14 cellular contexts compared by ENCODE assay signal in the genomic region with DNA sequence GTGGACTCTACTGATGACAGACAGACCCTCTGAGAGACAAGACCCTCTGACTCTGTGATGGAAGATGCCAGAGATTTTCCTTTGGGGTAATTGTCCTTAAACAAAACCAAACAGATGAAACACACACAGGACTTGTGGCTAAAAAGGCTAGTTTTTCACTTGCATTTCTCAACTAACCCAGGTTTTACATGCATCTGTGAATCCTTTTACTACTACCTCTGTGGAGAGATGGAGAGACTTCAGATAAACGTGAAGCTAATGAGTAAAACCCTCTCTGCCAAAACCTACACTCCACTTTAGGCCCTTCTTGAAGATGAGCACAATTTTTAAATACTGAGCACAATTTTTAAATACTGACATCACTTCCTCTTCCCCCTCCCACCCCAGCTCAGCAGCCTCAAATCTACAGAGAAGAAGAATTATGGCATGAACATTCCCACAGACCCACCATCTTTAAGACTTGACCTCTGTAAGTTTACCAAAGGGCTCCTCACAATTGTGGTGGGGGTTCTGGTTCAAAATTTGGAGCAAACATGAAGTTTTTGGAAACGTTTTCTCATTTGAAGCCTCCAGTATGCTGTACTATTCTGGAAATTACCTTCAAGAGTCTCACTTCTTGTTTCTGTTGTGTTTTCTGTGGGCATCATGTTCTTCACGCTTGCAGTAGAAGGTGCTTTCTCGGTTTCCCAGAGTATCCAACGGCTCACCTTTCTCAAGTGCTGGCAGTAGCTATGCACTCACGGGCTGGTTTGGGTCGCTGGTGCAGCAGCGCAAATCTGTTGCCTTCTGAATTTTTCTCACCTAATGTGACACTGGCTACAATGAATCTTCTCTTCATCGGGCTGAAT. TPM values are rescaled to one million over a fixed set of nuclear protein-coding genes. Genes with fewer than 3 reads are reported as not detected.
DNase-seq lines count a peak whose midpoint lies in the region; ATAC-seq and FAIRE-seq lines count a peak whose summit lies in the region.
"Had no signal": no experiment of that assay in that cellular context is flagged by ENCODE, and none has a peak within 500 bp of the region (broad histone marks: within the 10 kb centered on the region; RNA-seq: fewer than 3 reads in every experiment).

No MANE protein-coding gene starts in this region.

- no peaks in the 10 kb centered on the region for H3K9me3 Mint-ChIP-seq in IgD-negative memory B cell
- H3K9me3 Mint-ChIP-seq: activated T-helper 1 cell treated with anti-CD3 and anti-CD28 coated beads, Interleukin-12 subunit alpha, Interleukin-12 subunit beta, Interleukin-2, Interleukin-4 antibody, amounts not matched to agents 30 ng/mL and 10 ng/mL and 1 ng/mL, durations not matched to agents 14 hours and 24 hours and 36 hours had no signal

- no peak overlapping the region for H3K4me3 ChIP-seq in SJCRH30
- H3K4me3 ChIP-seq: upper lobe of right lung had no signal

- peak overlapping the region; percentile 87 to 93 (median 92) for H3K4me3 Mint-ChIP-seq in IgD-negative memory B cell
- H3K4me3 Mint-ChIP-seq: activated T-helper 1 cell treated with anti-CD3 and anti-CD28 coated beads, Interleukin-12 subunit alpha, Interleukin-12 subunit beta, Interleukin-2, Interleukin-4 antibody, amounts not matched to agents 30 ng/mL and 10 ng/mL and 1 ng/mL, durations not matched to agents 14 hours and 24 hours and 36 hours had no signal

- FAIRE-seq in urothelium cell line (lab: Jason Lieb, UNC): no peak
- FAIRE-seq: G401.6 had no signal

- H3K27me3 ChIP-seq in SJCRH30: no peaks in the 10 kb centered on the region
- H3K27me3 ChIP-seq: upper lobe of right lung had no signal

- H3K27ac Mint-ChIP-seq in IgD-negative memory B cell: peak overlapping the region; percentile 89 to 99 (median 91)
- H3K27ac Mint-ChIP-seq: activated T-helper 1 cell treated with anti-CD3 and anti-CD28 coated beads, Interleukin-12 subunit alpha, Interleukin-12 subunit beta, Interleukin-2, Interleukin-4 antibody, amounts not matched to agents 30 ng/mL and 10 ng/mL and 1 ng/mL, durations not matched to agents 14 hours and 24 hours and 36 hours had no signal

- H3K4me1 Mint-ChIP-seq in IgD-negative memory B cell: peaks cover 16 to 30% (median 18%) of the 10 kb centered on the region in 3 donors

- no peaks in the 10 kb centered on the region for H3K27me3 Mint-ChIP-seq in IgD-negative memory B cell

- H3K36me3 ChIP-seq in SJCRH30: no peaks in the 10 kb centered on the region
- H3K36me3 ChIP-seq: WERI-Rb-1 had no signal

- H3K9me3 ChIP-seq in SJCRH30 (replicated peaks): no peaks in the 10 kb centered on the region
- H3K9me3 ChIP-seq: upper lobe of right lung had no signal

- peak; percentile 92 for ATAC-seq in GM18498 (IDR thresholded peaks at IDR 0.05; ENCODE audit: unreplicated experiment)
- ATAC-seq in GM19468 (IDR thresholded peaks at IDR 0.05; ENCODE audit: extremely low read depth, unreplicated experiment): peak; percentile 93
- ATAC-seq in HG02943 (IDR thresholded peaks at IDR 0.05; ENCODE audit: low read depth, unreplicated experiment): peak; percentile 82
- ATAC-seq: upper lobe of right lung had no signal

- H3K36me3 Mint-ChIP-seq in IgD-negative memory B cell: peaks cover 4% of the 10 kb centered on the region

- DNase-seq in cerebellar nuclear complex (lab: John Stamatoyannopoulos, UW) (no peak), SJCRH30 (no peak), urothelium cell line (ENCODE audit: low spot score) (no peak)
- DNase-seq in activated effector memory CD4-positive, alpha-beta T cell treated with anti-CD3 and anti-CD28 coated beads, Interleukin-2, amount 50 U/mL, for 16 hours: no peak
- DNase-seq: NCI-H1436, posterior cingulate gyrus, upper lobe of right lung, WERI-Rb-1 had no signal

- no peaks in the 10 kb centered on the region for H3K4me1 ChIP-seq in SJCRH30
- H3K4me1 ChIP-seq: upper lobe of right lung had no signal

- H3K27ac ChIP-seq in SJCRH30: no peak overlapping the region
- H3K27ac ChIP-seq: upper lobe of right lung, WERI-Rb-1 had no signal

RNA-seq across cellular contexts. Expression of gene ACER2, which starts 42.7 kb away (rescaled TPM):
- 0.85 TPM for polyA plus RNA-seq in IgD-negative memory B cell
- 0.43 and 0.58 TPM in 2 replicates for total RNA-seq in SJCRH30 (2014; rRNA removed; shearing (Covaris generic))
